11 cellular contexts compared by ENCODE assay signal in genomic region chr3:156551746-156552145, GRCh38. TPM values are rescaled to one million over a fixed set of nuclear protein-coding genes. Genes with fewer than 3 reads are reported as not detected.
DNase-seq lines count a peak whose midpoint lies in the region; ATAC-seq and TF ChIP-seq lines count a peak whose summit lies in the region.
"Had no signal": no experiment of that assay in that cellular context is flagged by ENCODE, and none has a peak within 500 bp of the region (broad histone marks: within the 10 kb centered on the region; RNA-seq: fewer than 3 reads in every experiment).

No MANE protein-coding gene starts in this region.

- intact Hi-C loops in heart left ventricle (cut with DNase I) (loop anchor here in 7 of 10 donors (5.0 to 10.0 kb wide), 9 partner anchors 53 to 583 kb away; partner anchors contain the start of genes TIPARP (in 3 of the 7) and LEKR1 (in 2 of the 7)), left cardiac atrium (cut with DNase I) (loop anchor here in 1 of 2 donors (10.0 kb wide), 1 partner anchor 123 kb away; the partner anchor contains the start of gene TIPARP), Caco-2 (cut with micrococcal nuclease; ENCODE audit: unreplicated experiment) (no loop called here)

- H3K4me3 ChIP-seq in heart left ventricle: peak overlapping the region in 2 of 12 donors; percentile 1 to 90
- H3K4me3 ChIP-seq in WI38 (ENCODE audit: low read depth, low read length): peak overlapping the region; percentile 29
- H3K4me3 ChIP-seq in fibroblast of the aortic adventitia (ENCODE audit: low read depth, low read length): peak overlapping the region; percentile 3
- no peak overlapping the region for H3K4me3 ChIP-seq in Caco-2 (ENCODE audit: low read depth, low read length)
- H3K4me3 ChIP-seq: upper lobe of right lung had no signal

- POLR2A ChIA-PET in Caco-2 (lab: Charles Lee): interaction anchor here (0.5 kb wide), 1 partner anchor 17 kb away, joined by 3 read pairs; no protein-coding TSS in a partner anchor

- peaks cover 73% of the 10 kb centered on the region for H3K36me3 Mint-ChIP-seq in stimulated activated effector memory CD8-positive, alpha-beta T cell treated with anti-CD3 and anti-CD28 coated beads, Interleukin-12 subunit alpha, Interleukin-12 subunit beta, amount 100 ng/mL, for 72 hours
- peaks cover 68% of the 10 kb centered on the region for H3K36me3 Mint-ChIP-seq in Caco-2 (ENCODE audit: insufficient read depth, unreplicated experiment)

- CTCF ChIA-PET in Caco-2 (lab: Charles Lee): no interaction called here

- DNase-seq in heart left ventricle (no peak), left cardiac atrium (no peak), fibroblast of the aortic adventitia (ENCODE audit: low read depth) (peak; percentile 83), medulla oblongata (ENCODE audit: extremely low spot score) (no peak), Caco-2 (no peak)
- DNase-seq in stimulated activated effector memory CD8-positive, alpha-beta T cell treated with anti-CD3 and anti-CD28 coated beads, Interleukin-12 subunit alpha, Interleukin-12 subunit beta, amount 100 ng/mL, for 72 hours (ENCODE audit: low spot score in 2 of 2): no peak
- DNase-seq: NCI-H82, upper lobe of right lung had no signal

- no peaks in the 10 kb centered on the region for H3K9me3 Mint-ChIP-seq in stimulated activated effector memory CD8-positive, alpha-beta T cell treated with anti-CD3 and anti-CD28 coated beads, Interleukin-12 subunit alpha, Interleukin-12 subunit beta, amount 100 ng/mL, for 72 hours
- H3K9me3 Mint-ChIP-seq in Caco-2 (ENCODE audit: unreplicated experiment): no peaks in the 10 kb centered on the region

- ATAC-seq in heart left ventricle: no peak
- no peak for ATAC-seq in left cardiac atrium
- no peak for ATAC-seq in stimulated activated effector memory CD8-positive, alpha-beta T cell treated with anti-CD3 and anti-CD28 coated beads, Interleukin-12 subunit alpha, Interleukin-12 subunit beta, amount 100 ng/mL, for 72 hours
- ATAC-seq in GM21576 (IDR thresholded peaks at IDR 0.05; ENCODE audit: unreplicated experiment): no peak
- ATAC-seq: upper lobe of right lung had no signal

- H3K4me1 Mint-ChIP-seq in stimulated activated effector memory CD8-positive, alpha-beta T cell treated with anti-CD3 and anti-CD28 coated beads, Interleukin-12 subunit alpha, Interleukin-12 subunit beta, amount 100 ng/mL, for 72 hours: peaks cover 49% of the 10 kb centered on the region
- H3K4me1 Mint-ChIP-seq in Caco-2 (ENCODE audit: low read depth, unreplicated experiment): peaks cover 22% of the 10 kb centered on the region

- TF ChIP-seq CTCF in heart left ventricle (IDR thresholded peaks at IDR 0.05): no peak
- TF ChIP-seq CTCF in WI38 (IDR thresholded peaks at IDR 0.05; ENCODE audit: low read depth, low read length): no peak
- no peak for TF ChIP-seq CTCF in fibroblast of the aortic adventitia (IDR thresholded peaks at IDR 0.05; ENCODE audit: insufficient read depth, low read length)
- TF ChIP-seq CTCF in Caco-2 (IDR thresholded peaks at IDR 0.05; ENCODE audit: insufficient read depth in 1 of 2, low read depth in 1 of 2, low read length in 1 of 2, severe bottlenecking in 1 of 2, unreplicated experiment in 1 of 2): no peak

- H3K4me1 ChIP-seq in heart left ventricle (peaks cover 13 to 76% (median 70%) of the 10 kb centered on the region in 12 donors), Caco-2 (peaks cover 19% of the 10 kb centered on the region; the same call in 1 of the 2 replicates)

- no peaks in the 10 kb centered on the region for H3K27me3 Mint-ChIP-seq in Caco-2 (ENCODE audit: insufficient read depth, unreplicated experiment)

- H3K36me3 ChIP-seq in heart left ventricle (peaks cover 0 to 66% (median 51%) of the 10 kb centered on the region in 9 donors), Caco-2 (ENCODE audit: control insufficient read depth, insufficient read depth, low read length) (no peaks in the 10 kb centered on the region; the same call in 1 of the 2 replicates)

- H3K27me3 ChIP-seq in heart left ventricle (no peaks in the 10 kb centered on the region), Caco-2 (replicated peaks; ENCODE audit: control insufficient read depth, insufficient read depth, low read length) (no peaks in the 10 kb centered on the region)
- H3K27me3 ChIP-seq: upper lobe of right lung had no signal

- no peak for TF ChIP-seq POLR2A in heart left ventricle (IDR thresholded peaks at IDR 0.05)

- H3K9me3 ChIP-seq in heart left ventricle (no peaks in the 10 kb centered on the region), Caco-2 (no peaks in the 10 kb centered on the region)
- H3K9me3 ChIP-seq: upper lobe of right lung had no signal

- H3K27ac ChIP-seq in heart left ventricle: peak overlapping the region in 11 of 12 donors; percentile 5 to 50 (median 39)
- H3K27ac ChIP-seq: C4-2B, upper lobe of right lung had no signal

- no TSS peak for BruUV-seq in Caco-2 (replicated peaks; lab: Mats Ljungman, UMichigan)

- peak overlapping the region; percentile 82 for H3K27ac Mint-ChIP-seq in stimulated activated effector memory CD8-positive, alpha-beta T cell treated with anti-CD3 and anti-CD28 coated beads, Interleukin-12 subunit alpha, Interleukin-12 subunit beta, amount 100 ng/mL, for 72 hours
- H3K27ac Mint-ChIP-seq in Caco-2 (ENCODE audit: unreplicated experiment): no peak overlapping the region

- H3K4me3 Mint-ChIP-seq in stimulated activated effector memory CD8-positive, alpha-beta T cell treated with anti-CD3 and anti-CD28 coated beads, Interleukin-12 subunit alpha, Interleukin-12 subunit beta, amount 100 ng/mL, for 72 hours: peak overlapping the region; percentile 90
- no peak overlapping the region for H3K4me3 Mint-ChIP-seq in Caco-2 (ENCODE audit: unreplicated experiment)

- WGBS in heart left ventricle, 4 donors: 46 to 55% (median 50%) methylated on average over 4 of the region's 4 CpGs

RNA-seq across cellular contexts. Expression of gene SSR3, which starts 3.2 kb away (rescaled TPM):
- total RNA-seq in heart left ventricle: 100 to 1,000 TPM; 171 to 456 (median 197) TPM
- polyA plus RNA-seq in heart left ventricle: 100 to 1,000 TPM; 112 to 900 TPM
- total RNA-seq in left cardiac atrium: 100 to 1,000 TPM; 145 to 162 TPM
- total RNA-seq in fibroblast of the aortic adventitia (ENCODE audit: low replicate concordance): 179 and 420 TPM in 2 replicates
- total RNA-seq in Caco-2 (2022): 177 and 186 TPM in 2 replicates
